In genomic region chr9:34989946-34990635, GRCh38 we compare ENCODE assay signal across 8 cellular contexts. TPM values are rescaled to one million over a fixed set of nuclear protein-coding genes. Genes with fewer than 3 reads are reported as not detected.
DNase-seq lines count a peak whose midpoint lies in the region; ATAC-seq and TF ChIP-seq lines count a peak whose summit lies in the region.

No MANE protein-coding gene starts in this region.

- peaks cover 0 to 2% (median 0%) of the 10 kb centered on the region in 7 donors for H3K9me3 Mint-ChIP-seq in CD14-positive monocyte

- peak overlapping the region; percentile 71 to 85 (median 80) for H3K4me3 ChIP-seq in skeletal muscle tissue (ENCODE audit: low read length in 3 of 3)

- H3K4me3 Mint-ChIP-seq in CD14-positive monocyte = peak overlapping the region; percentile 78 to 83

- H3K27ac Mint-ChIP-seq in CD14-positive monocyte = peak overlapping the region in 6 of 7 donors; percentile 56 to 95 (median 68)

- intact Hi-C loops in CD14-positive monocyte (cut with micrococcal nuclease) = loop anchor here (2.0 to 10.0 kb wide), 4 partner anchors 82 to 325 kb away; partner anchors contain the start of genes VCP (in 2 of the 2), ATOSB (in 1 of the 2), CCL27 (in 1 of the 2) and FANCG (in 1 of the 2)

- peak overlapping the region; percentile 92 to 97 (median 96) for H3K9ac ChIP-seq in skeletal muscle tissue (ENCODE audit: low read depth in 1 of 3, low read length in 3 of 3)

- ATAC-seq in HG03025 (IDR thresholded peaks at IDR 0.05; ENCODE audit: low FRiP score, unreplicated experiment) (peak; percentile 5), SK-N-SH treated with all-trans-retinoic acid at 6 μM for 48 hours (peak; percentile 7; the same call in 2 of the 3 replicates), HG02840 (IDR thresholded peaks at IDR 0.05; ENCODE audit: low FRiP score, unreplicated experiment) (no peak)

- no peaks in the 10 kb centered on the region for H3K9me3 ChIP-seq in skeletal muscle tissue (ENCODE audit: control insufficient read depth in 3 of 3, low read length in 3 of 3)

- peak; percentile 67 for DNase-seq in CD14-positive monocyte (ENCODE audit: low spot score)
- peak in 36 of 61 donors; percentile 28 to 88 (median 54) for DNase-seq in caudate nucleus (lab: John Stamatoyannopoulos, UW)
- peak; percentile 42 for DNase-seq in iris pigment epithelial cell (ENCODE audit: low read depth)
- no peak for DNase-seq in hippocampal formation (lab: John Stamatoyannopoulos, UW)

- peaks cover 0 to 5% of the 10 kb centered on the region in 2 donors for H3K36me3 Mint-ChIP-seq in CD14-positive monocyte

- peaks cover 61% of the 10 kb centered on the region for H3K4me1 Mint-ChIP-seq in CD14-positive monocyte

- H3K27me3 ChIP-seq in skeletal muscle tissue (ENCODE audit: control insufficient read depth in 3 of 3, insufficient read depth in 3 of 3, low read length in 3 of 3) = no peaks in the 10 kb centered on the region

- H3K27ac ChIP-seq in caudate nucleus (ENCODE audit: low read depth, low read length) (peak overlapping the region; percentile 59), skeletal muscle tissue (ENCODE audit: low read depth, low read length) (peak overlapping the region; percentile 100)

- no peak for TF ChIP-seq CTCF in CD14-positive monocyte (IDR thresholded peaks at IDR 0.05)

- peaks cover 0 to 12% (median 0%) of the 10 kb centered on the region in 3 donors for H3K36me3 ChIP-seq in skeletal muscle tissue (ENCODE audit: control insufficient read depth in 3 of 3, insufficient read depth in 3 of 3, low read length in 3 of 3)

- peaks cover 8 to 28% (median 24%) of the 10 kb centered on the region in 3 donors for H3K27me3 Mint-ChIP-seq in CD14-positive monocyte (ENCODE audit: low read depth in 3 of 3)

- H3K4me1 ChIP-seq in skeletal muscle tissue (ENCODE audit: control insufficient read depth in 3 of 3, insufficient read depth in 3 of 3, low read length in 3 of 3) = peaks cover 34 to 55% (median 51%) of the 10 kb centered on the region in 3 donors

TF ChIP-seq in SK-N-SH treated with all-trans-retinoic acid at 6 μM for 48 hours, 23 proteins besides CTCF, POLR2A, EP300 and RAD21:
- TF ChIP-seq ARNTL (CRISPR knock-in tag; IDR thresholded peaks at IDR 0.05; ENCODE audit: borderline replicate concordance, low read depth) (no peak), ZFP3 (CRISPR knock-in tag; IDR thresholded peaks at IDR 0.05) (0 out of 2 replicates have a peak, but pooled peaks have one; percentile 6)
TF ChIP-seq in SK-N-SH treated with all-trans-retinoic acid at 6 μM for 48 hours: peak in this region for 1.

RNA-seq across cellular contexts. Expression of gene DNAJB5, which starts 0.5 kb away (rescaled TPM):
- 1 to 10 TPM in 1 of 2 donors, under 1 TPM in 1; 0.66 to 1.9 TPM for polyA plus RNA-seq in CD14-positive monocyte
- total RNA-seq in skeletal muscle tissue = 14.1 TPM

RNA-seq across cellular contexts. Expression of gene PHF24, which starts 32.0 kb away (rescaled TPM):
- under 1 TPM in 1 of 2 donors, not detected in 1; 0.04 TPM for polyA plus RNA-seq in CD14-positive monocyte
- total RNA-seq in skeletal muscle tissue = under 0.01 TPM

Comparison
In these comparisons a context has a peak if more than half of its experiments do, and no peak if none do; other contexts are left out.
1. DNase-seq: peak in CD14-positive monocyte (single experiment), caudate nucleus (36 of 61) and iris pigment epithelial cell (single experiment); none in hippocampal formation (0 of 2).